Comparison of ENCODE assay signal across 20 cellular contexts in the genomic region with DNA sequence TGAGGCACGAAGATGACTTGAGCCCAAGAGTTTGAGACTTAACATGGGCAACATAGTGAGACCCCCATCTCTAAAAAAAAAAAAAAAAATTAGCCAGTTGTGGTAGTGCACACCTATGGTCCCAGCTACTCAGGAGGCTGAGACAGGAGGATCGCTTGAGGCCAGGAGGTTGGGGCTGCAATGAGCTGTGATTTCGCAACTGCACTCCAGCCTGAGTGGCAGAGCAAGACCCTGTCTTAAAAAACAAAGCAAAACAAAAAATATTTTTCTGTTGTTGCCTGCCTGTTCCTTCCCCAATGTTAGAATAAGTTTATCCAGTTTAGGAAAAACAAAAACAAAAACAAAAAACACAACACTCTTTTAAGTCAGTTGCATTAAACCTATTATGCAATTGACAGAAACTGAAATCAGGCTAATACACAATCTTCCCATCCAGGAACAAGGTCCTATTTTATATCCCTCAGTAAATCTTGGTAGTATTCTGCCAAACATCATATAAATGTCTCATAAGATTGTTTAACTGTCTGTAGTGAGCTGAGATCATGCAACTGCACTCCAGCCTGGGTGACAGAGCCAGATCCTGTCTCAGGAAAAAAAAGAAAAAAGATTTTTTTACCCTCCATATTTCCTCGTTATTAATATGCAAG. TPM values are rescaled to one million over a fixed set of nuclear protein-coding genes. Genes with fewer than 3 reads are reported as not detected.
DNase-seq lines count a peak whose midpoint lies in the region; ATAC-seq, FAIRE-seq and TF ChIP-seq lines count a peak whose summit lies in the region.
"Had no signal": no experiment of that assay in that cellular context is flagged by ENCODE, and none has a peak within 500 bp of the region (broad histone marks: within the 10 kb centered on the region; RNA-seq: fewer than 3 reads in every experiment).

No MANE protein-coding gene starts in this region.

- H3K4ac ChIP-seq in IMR-90 (ENCODE audit: low read depth, low read length) = no peak overlapping the region

- no peak overlapping the region for H3K56ac ChIP-seq in IMR-90 (ENCODE audit: extremely low read depth, insufficient read depth, low read length)

- no peak overlapping the region for H2BK15ac ChIP-seq in IMR-90 (ENCODE audit: low read depth, low read length)

- intact Hi-C loops in IMR-90 (cut with micrococcal nuclease) (no loop called here), K562 (cut with micrococcal nuclease) (no loop called here), left colon (cut with DNase I, micrococcal nuclease) (no loop called here)
- intact Hi-C loops in activated naive CD4-positive, alpha-beta T cell treated with anti-CD3 and anti-CD28 coated beads for 36 hours (cut with micrococcal nuclease) = no loop called here

- H3K18ac ChIP-seq in IMR-90 (ENCODE audit: low read depth, low read length) = no peak overlapping the region

- H2AK9ac ChIP-seq in IMR-90 (replicated peaks; ENCODE audit: low read depth, low read length, poor library complexity) = no peak overlapping the region

- no peak overlapping the region for H4K5ac ChIP-seq in IMR-90 (ENCODE audit: low read depth, low read length)

- H3K4me1 ChIP-seq in IMR-90 (ENCODE audit: control insufficient read depth, insufficient read depth, low read length) (peaks cover under 1% of the 10 kb centered on the region; the same call in 1 of the 2 replicates), K562 (replicated peaks in 1 of 2; ENCODE audit: control insufficient read depth in 2 of 2, insufficient read depth in 2 of 2, low read length in 2 of 2) (peaks cover 4 to 22% of the 10 kb centered on the region in 2 experiments; a peak in 4 of 5 replicates)

- H3K9ac ChIP-seq in IMR-90 (ENCODE audit: low read depth, low read length) (no peak overlapping the region), K562 (ENCODE audit: insufficient read depth in 1 of 2, low read depth in 2 of 2, low read length in 2 of 2) (no peak overlapping the region)

- H2BK20ac ChIP-seq in IMR-90 (ENCODE audit: low read depth, low read length) = no peak overlapping the region

- H3K23ac ChIP-seq in IMR-90 (ENCODE audit: low read depth, low read length) = no peak overlapping the region

- no peak overlapping the region for H3K14ac ChIP-seq in IMR-90 (replicated peaks; ENCODE audit: low read depth, low read length)

- no peak overlapping the region for H3K4me3 Mint-ChIP-seq in activated naive CD4-positive, alpha-beta T cell treated with anti-CD3 and anti-CD28 coated beads for 36 hours
- H3K4me3 Mint-ChIP-seq: H9 had no signal

- H3K27ac Mint-ChIP-seq in activated naive CD4-positive, alpha-beta T cell treated with anti-CD3 and anti-CD28 coated beads for 36 hours = no peak overlapping the region
- H3K27ac Mint-ChIP-seq: H9 had no signal

- TF ChIP-seq POLR2A in IMR-90 (IDR thresholded peaks at IDR 0.05; ENCODE audit: low read depth, low read length) (no peak), K562 (conservative IDR thresholded peaks at IDR 0.05) (no peak)

- H2BK5ac ChIP-seq in IMR-90 (ENCODE audit: low read depth, low read length, poor library complexity, severe bottlenecking) = no peak overlapping the region

- H3K27me3 Mint-ChIP-seq in activated naive CD4-positive, alpha-beta T cell treated with anti-CD3 and anti-CD28 coated beads for 36 hours (ENCODE audit: low read depth) = no peaks in the 10 kb centered on the region

- WGBS in IMR-90 (ENCODE audit: extremely low coverage in 2 of 2, insufficient read length in 1 of 2), 2 experiments = no CpG with 5 or more reads among the region's 4 CpGs
- WGBS in K562 (ENCODE audit: insufficient coverage, low coverage, missing lambda C conversion rate) = 25% methylated on average over 4 of the region's 4 CpGs

- no peaks in the 10 kb centered on the region for H3K79me1 ChIP-seq in IMR-90 (ENCODE audit: low read depth in 1 of 2, low read length in 2 of 2)

- DNase-seq in AG09309 (ENCODE audit: low read depth) (peak; percentile 11), IMR-90 (no peak), K562 (ENCODE audit: extremely low read depth in 1 of 4, low spot score in 3 of 4) (no peak), left colon (no peak), ecto neural progenitor cell (ENCODE audit: low spot score) (no peak), DMS53 treated with DMSO at 0.1 percent for 48 hours (lab: John Stamatoyannopoulos, UW; ENCODE audit: unreplicated experiment) (no peak)
- no peak for DNase-seq in effector CD8-positive, alpha-beta T cell (lab: John Stamatoyannopoulos, UW)
- DNase-seq in activated naive CD4-positive, alpha-beta T cell treated with anti-CD3 and anti-CD28 coated beads for 36 hours = no peak
- DNase-seq: DMS79 treated with DMSO at 0.1 percent for 48 hours, H9, MV-4-11, NCI-H1694 treated with DMSO at 0.1 percent for 48 hours, NCI-H345, NCI-H524 treated with DMSO at 0.1 percent for 48 hours, PC-9, SIG-M5 had no signal

- H3K9me3 ChIP-seq in IMR-90 (ENCODE audit: control insufficient read depth, insufficient read depth, low read length) = no peaks in the 10 kb centered on the region
- H3K9me3 ChIP-seq in K562 (replicated peaks; ENCODE audit: control insufficient read depth, insufficient read depth, low read depth, low read length) = no peaks in the 10 kb centered on the region

- H3K9me3 Mint-ChIP-seq in activated naive CD4-positive, alpha-beta T cell treated with anti-CD3 and anti-CD28 coated beads for 36 hours = no peaks in the 10 kb centered on the region
- H3K9me3 Mint-ChIP-seq: H9 had no signal

- no peak overlapping the region for H4K8ac ChIP-seq in IMR-90 (ENCODE audit: low read depth in 2 of 2, low read length in 2 of 2)

- TF ChIP-seq RAD21 in IMR-90 (IDR thresholded peaks at IDR 0.05; ENCODE audit: low read length) (no peak), K562 (CRISPR knock-in tag; conservative IDR thresholded peaks at IDR 0.05 in 1 of 2, IDR thresholded peaks at IDR 0.05 in 1 of 2) (no peak)

- H3K9me1 ChIP-seq in IMR-90 (ENCODE audit: insufficient read depth, low read length) = no peaks in the 10 kb centered on the region
- H3K9me1 ChIP-seq in K562 (ENCODE audit: control insufficient read depth, insufficient read depth, low read length) = no peaks in the 10 kb centered on the region

- POLR2A ChIA-PET in IMR-90 (lab: Charles Lee; ENCODE audit: unreplicated experiment) (no interaction called here), K562 (lab: Yijun Ruan, JAX) (interaction anchor here (0.6 to 1.6 kb wide), 5 partner anchors 9 to 181 kb away, joined by 3 to 6 read pairs (median 3); no protein-coding TSS in a partner anchor)

- ATAC-seq in IMR-90 (ENCODE audit: low read depth) = no peak
- ATAC-seq in K562 = no peak
- peak; percentile 91 for ATAC-seq in left colon
- ATAC-seq: SK-N-SH treated with all-trans-retinoic acid at 6 μM for 48 hours had no signal

- H3K4me2 ChIP-seq in IMR-90 (ENCODE audit: low read depth, low read length) (no peak overlapping the region), K562 (ENCODE audit: insufficient read depth, low read length) (no peak overlapping the region)
- H3K4me2 ChIP-seq: PC-9 had no signal

- no peaks in the 10 kb centered on the region for H4K20me1 ChIP-seq in IMR-90 (ENCODE audit: insufficient read depth, low read length)
- H4K20me1 ChIP-seq in K562 (replicated peaks; ENCODE audit: control insufficient read depth, insufficient read depth, low read length) = no peaks in the 10 kb centered on the region

- H3K27ac ChIP-seq in IMR-90 (ENCODE audit: insufficient read depth, low read length) (no peak overlapping the region), K562 (ENCODE audit: extremely low read depth, low read depth, low read length) (no peak overlapping the region)
- H3K27ac ChIP-seq: C4-2B, PC-9, RWPE1 had no signal

- no peak overlapping the region for H4K91ac ChIP-seq in IMR-90 (ENCODE audit: insufficient read depth, low read depth, low read length)

- H3K79me2 ChIP-seq in K562 (ENCODE audit: control insufficient read depth, insufficient read depth, low read length) = no peaks in the 10 kb centered on the region

- no peak for TF ChIP-seq CTCF in AG09309 (IDR thresholded peaks at IDR 0.05; ENCODE audit: control insufficient read depth, insufficient read depth, low read depth, low read length, missing control alignments)
- TF ChIP-seq CTCF in IMR-90 (conservative IDR thresholded peaks at IDR 0.05; ENCODE audit: low read depth, low read length) = no peak
- TF ChIP-seq CTCF in K562 (IDR thresholded peaks at IDR 0.05 in 2 of 3, conservative IDR thresholded peaks at IDR 0.05 in 1 of 3; ENCODE audit: insufficient read depth in 2 of 3, low read depth in 1 of 3, low read length in 3 of 3) = no peak

- dilution Hi-C loops in IMR-90 (cut with HindIII; ENCODE audit: low sequenced_read_pairs, unreplicated experiment) = no loop called here

- peaks cover 3% of the 10 kb centered on the region for H3K4me1 Mint-ChIP-seq in activated naive CD4-positive, alpha-beta T cell treated with anti-CD3 and anti-CD28 coated beads for 36 hours (ENCODE audit: low read depth)

- CTCF ChIA-PET in IMR-90 (lab: Yijun Ruan, JAX) (interaction anchor here (0.7 kb wide), 1 partner anchor 8 kb away, joined by 4 read pairs; no protein-coding TSS in a partner anchor), K562 (lab: Yijun Ruan, JAX; ENCODE audit: low intra/inter-chr PET ratio) (no interaction called here)
- CTCF ChIA-PET in activated naive CD4-positive, alpha-beta T cell treated with anti-CD3 and anti-CD28 coated beads for 36 hours (lab: Charles Lee) = interaction anchor here (0.6 to 0.7 kb wide), 3 partner anchors 18 to 91 kb away, joined by 3 to 6 read pairs (median 3); no protein-coding TSS in a partner anchor

- peak; percentile 6 for FAIRE-seq in K562 (lab: Jason Lieb, UNC)
- FAIRE-seq: HTR-8/SVneo had no signal

- H2AFZ ChIP-seq in IMR-90 (replicated peaks; ENCODE audit: low read length, poor library complexity) (no peak overlapping the region), K562 (ENCODE audit: low read depth, low read length) (no peak overlapping the region)
- H2AFZ ChIP-seq: PC-9 had no signal

- no peak overlapping the region for H2AK5ac ChIP-seq in IMR-90 (ENCODE audit: low read depth, low read length)

- no peak for TF ChIP-seq EP300 in K562 (IDR thresholded peaks at IDR 0.05; ENCODE audit: low read length)

- H3K36me3 Mint-ChIP-seq in activated naive CD4-positive, alpha-beta T cell treated with anti-CD3 and anti-CD28 coated beads for 36 hours (ENCODE audit: low read depth) = no peaks in the 10 kb centered on the region

- no TSS peak for BruUV-seq in IMR-90 (replicated peaks; lab: Mats Ljungman, UMichigan)
- no TSS peak for BruUV-seq in K562 (replicated peaks; lab: Mats Ljungman, UMichigan)

- in situ Hi-C loops in IMR-90 (cut with MboI; ENCODE audit: low sequenced_read_pairs) = no loop called here
- in situ Hi-C loops in K562 (cut with MboI) = no loop called here

- no peaks in the 10 kb centered on the region for H3K36me3 ChIP-seq in IMR-90 (ENCODE audit: control insufficient read depth, insufficient read depth, low read length)
- no peaks in the 10 kb centered on the region for H3K36me3 ChIP-seq in K562 (ENCODE audit: control insufficient read depth, insufficient read depth, low read length)

- H3K27me3 ChIP-seq in IMR-90 (ENCODE audit: control insufficient read depth, insufficient read depth, low read length) (no peaks in the 10 kb centered on the region; the same call in none of the 2 replicates), K562 (ENCODE audit: control insufficient read depth in 2 of 2, insufficient read depth in 2 of 2, low read length in 2 of 2) (no peaks in the 10 kb centered on the region)

- H2BK120ac ChIP-seq in IMR-90 (ENCODE audit: low read depth, low read length) = no peak overlapping the region

- H3K4me3 ChIP-seq in AG09309 (ENCODE audit: control insufficient read depth, low read depth, low read length) (no peak overlapping the region), IMR-90 (ENCODE audit: insufficient read depth, low read depth, low read length) (no peak overlapping the region), K562 (no peak overlapping the region)
- H3K4me3 ChIP-seq: PC-9 had no signal

RNA-seq across cellular contexts. Expression of gene PILRA, which starts 5.0 kb away (rescaled TPM):
- total RNA-seq in IMR-90 (2012; rRNA removed) (not detected in 2 replicates), K562 (2014; rRNA removed) (0.23 and 0.41 TPM in 2 replicates), K562 (2014; rRNA removed; fragmentation: Illumina TruSeq; extraction: Trizol) (0.32 and 0.47 TPM in 2 replicates), K562 (2015; rRNA removed; fragmentation: Illumina TruSeq; extraction: Trizol) (0.34 and 0.65 TPM in 2 replicates), K562 (2021) (0.83 and 0.95 TPM in 2 replicates), left colon (1 to 10 TPM; 1.9 to 5.2 TPM)
- polyA plus RNA-seq in IMR-90 (2012; rRNA removed) (0.13 and 0.56 TPM in 2 replicates), K562 (2011; rRNA removed) (1.8 and 3.1 TPM in 2 replicates), K562 (2014; fragmentation: Illumina TruSeq; extraction: Trizol) (0.73 and 0.93 TPM in 2 replicates), K562 (2014; fragmentation: Nextera tagmentation; extraction: Ambion mirVana) (under 1 TPM; 0.13 to 0.21 TPM), K562 (2014; rRNA removed) (0.62 and 1.6 TPM in 2 replicates)
- 0.29 TPM in 1 of 2 replicates, not detected in the other for polyA plus RNA-seq in IMR-90 (2012; cell fraction: cytosol; rRNA removed)
- polyA plus RNA-seq in IMR-90 (2012; cell fraction: nucleus; rRNA removed; ENCODE audit: low replicate concordance) = 3.6 and 4.6 TPM in 2 replicates
- total RNA-seq in K562 (2011; cell fraction: chromatin; rRNA removed; ENCODE audit: low replicate concordance) = 9.0 and 11.0 TPM in 2 replicates
- 5.9 and 6.2 TPM in 2 replicates for total RNA-seq in K562 (2011; cell fraction: nucleolus; rRNA removed)
- 8.1 and 8.8 TPM in 2 replicates for total RNA-seq in K562 (2011; cell fraction: nucleoplasm; rRNA removed)
- polyA plus RNA-seq in K562 (2011; cell fraction: cytosol; rRNA removed) = 1.8 and 3.1 TPM in 2 replicates
- polyA plus RNA-seq in K562 (2011; cell fraction: nucleus; rRNA removed) = 12.1 and 14.8 TPM in 2 replicates
- 0.79 and 2.9 TPM in 2 replicates for polyA plus RNA-seq in K562 (2012)
- polyA minus RNA-seq in K562 (2011; rRNA and poly(A)+ RNA removed) = 0.30 TPM in 1 of 2 replicates, not detected in the other
- polyA minus RNA-seq in K562 (2011; cell fraction: cytosol; rRNA and poly(A)+ RNA removed) = not detected in 2 replicates
- 1.1 and 1.6 TPM in 2 replicates for polyA minus RNA-seq in K562 (2011; cell fraction: nucleus; rRNA and poly(A)+ RNA removed)
- total RNA-seq in activated naive CD4-positive, alpha-beta T cell treated with anti-CD3 and anti-CD28 coated beads for 36 hours = under 1 TPM; 0.27 to 0.29 TPM

RNA-seq across cellular contexts. Expression of gene PILRB, which starts 20.3 kb away (rescaled TPM):
- 3.3 and 3.4 TPM in 2 replicates for total RNA-seq in IMR-90 (2012; rRNA removed)
- 22.1 and 22.2 TPM in 2 replicates for polyA plus RNA-seq in IMR-90 (2012; rRNA removed)
- 7.7 TPM in 2 replicates for polyA plus RNA-seq in IMR-90 (2012; cell fraction: cytosol; rRNA removed)
- polyA plus RNA-seq in IMR-90 (2012; cell fraction: nucleus; rRNA removed; ENCODE audit: low replicate concordance) = 142 and 264 TPM in 2 replicates
- 248 and 523 TPM in 2 replicates for total RNA-seq in K562 (2011; cell fraction: chromatin; rRNA removed; ENCODE audit: low replicate concordance)
- 303 and 304 TPM in 2 replicates for total RNA-seq in K562 (2011; cell fraction: nucleolus; rRNA removed)
- 245 and 257 TPM in 2 replicates for total RNA-seq in K562 (2011; cell fraction: nucleoplasm; rRNA removed)
- 37.0 and 37.7 TPM in 2 replicates for total RNA-seq in K562 (2014; rRNA removed)
- total RNA-seq in K562 (2014; rRNA removed; fragmentation: Illumina TruSeq; extraction: Trizol) = 14.4 and 25.4 TPM in 2 replicates
- total RNA-seq in K562 (2015; rRNA removed; fragmentation: Illumina TruSeq; extraction: Trizol) = 30.7 and 32.3 TPM in 2 replicates
- 39.0 and 45.3 TPM in 2 replicates for total RNA-seq in K562 (2021)
- 39.2 and 56.1 TPM in 2 replicates for polyA plus RNA-seq in K562 (2011; rRNA removed)
- polyA plus RNA-seq in K562 (2011; cell fraction: cytosol; rRNA removed) = 30.7 and 45.8 TPM in 2 replicates
- 448 and 634 TPM in 2 replicates for polyA plus RNA-seq in K562 (2011; cell fraction: nucleus; rRNA removed)
- polyA plus RNA-seq in K562 (2012) = 39.7 and 51.9 TPM in 2 replicates
- 49.9 and 56.7 TPM in 2 replicates for polyA plus RNA-seq in K562 (2014; fragmentation: Illumina TruSeq; extraction: Trizol)
- 1 to 10 TPM; 6.2 to 7.1 TPM for polyA plus RNA-seq in K562 (2014; fragmentation: Nextera tagmentation; extraction: Ambion mirVana)
- 94.6 and 99.3 TPM in 2 replicates for polyA plus RNA-seq in K562 (2014; rRNA removed)
- polyA minus RNA-seq in K562 (2011; rRNA and poly(A)+ RNA removed) = 8.3 and 12.6 TPM in 2 replicates
- 2.9 and 8.4 TPM in 2 replicates for polyA minus RNA-seq in K562 (2011; cell fraction: cytosol; rRNA and poly(A)+ RNA removed)
- 43.1 and 49.8 TPM in 2 replicates for polyA minus RNA-seq in K562 (2011; cell fraction: nucleus; rRNA and poly(A)+ RNA removed)
- 10 to 100 TPM; 36.1 to 45.0 TPM for total RNA-seq in left colon
- 10 to 100 TPM; 30.5 to 31.4 TPM for total RNA-seq in activated naive CD4-positive, alpha-beta T cell treated with anti-CD3 and anti-CD28 coated beads for 36 hours

RNA-seq across cellular contexts. Expression of gene ZCWPW1, which starts 50.3 kb away (rescaled TPM):
- total RNA-seq in IMR-90 (2012; rRNA removed) (0.56 and 0.72 TPM in 2 replicates), K562 (2014; rRNA removed) (1.3 and 1.7 TPM in 2 replicates), K562 (2014; rRNA removed; fragmentation: Illumina TruSeq; extraction: Trizol) (0.84 and 1.8 TPM in 2 replicates), K562 (2015; rRNA removed; fragmentation: Illumina TruSeq; extraction: Trizol) (1.2 and 1.7 TPM in 2 replicates), K562 (2021) (0.86 and 0.94 TPM in 2 replicates), left colon (1 to 10 TPM; 1.2 to 1.6 TPM)
- polyA plus RNA-seq in IMR-90 (2012; rRNA removed) (0.76 and 1.3 TPM in 2 replicates), K562 (2011; rRNA removed) (1.5 and 1.7 TPM in 2 replicates), K562 (2014; fragmentation: Illumina TruSeq; extraction: Trizol) (0.79 and 1.4 TPM in 2 replicates), K562 (2014; fragmentation: Nextera tagmentation; extraction: Ambion mirVana) (under 1 TPM; 0.18 to 0.41 TPM), K562 (2014; rRNA removed) (0.61 and 1.6 TPM in 2 replicates)
- 0.37 and 0.51 TPM in 2 replicates for polyA plus RNA-seq in IMR-90 (2012; cell fraction: cytosol; rRNA removed)
- 1.3 and 2.5 TPM in 2 replicates for polyA plus RNA-seq in IMR-90 (2012; cell fraction: nucleus; rRNA removed; ENCODE audit: low replicate concordance)
- 2.4 and 3.7 TPM in 2 replicates for total RNA-seq in K562 (2011; cell fraction: chromatin; rRNA removed; ENCODE audit: low replicate concordance)
- total RNA-seq in K562 (2011; cell fraction: nucleolus; rRNA removed) = 2.0 and 2.6 TPM in 2 replicates
- total RNA-seq in K562 (2011; cell fraction: nucleoplasm; rRNA removed) = 1.8 and 3.5 TPM in 2 replicates
- 0.67 and 0.81 TPM in 2 replicates for polyA plus RNA-seq in K562 (2011; cell fraction: cytosol; rRNA removed)
- polyA plus RNA-seq in K562 (2011; cell fraction: nucleus; rRNA removed) = 3.7 and 4.2 TPM in 2 replicates
- polyA plus RNA-seq in K562 (2012) = 2.2 and 3.0 TPM in 2 replicates
- polyA minus RNA-seq in K562 (2011; rRNA and poly(A)+ RNA removed) = 0.84 and 0.91 TPM in 2 replicates
- 0.86 and 1.5 TPM in 2 replicates for polyA minus RNA-seq in K562 (2011; cell fraction: cytosol; rRNA and poly(A)+ RNA removed)
- 1.2 and 1.6 TPM in 2 replicates for polyA minus RNA-seq in K562 (2011; cell fraction: nucleus; rRNA and poly(A)+ RNA removed)
- total RNA-seq in activated naive CD4-positive, alpha-beta T cell treated with anti-CD3 and anti-CD28 coated beads for 36 hours = 1 to 10 TPM; 3.5 to 5.2 TPM

RNA-seq across cellular contexts. Expression of gene MEPCE, which starts 51.4 kb away (rescaled TPM):
- total RNA-seq in IMR-90 (2012; rRNA removed) (20.3 and 22.9 TPM in 2 replicates), K562 (2014; rRNA removed) (50.6 and 65.4 TPM in 2 replicates), K562 (2014; rRNA removed; fragmentation: Illumina TruSeq; extraction: Trizol) (24.9 and 29.5 TPM in 2 replicates), K562 (2015; rRNA removed; fragmentation: Illumina TruSeq; extraction: Trizol) (60.3 and 60.4 TPM in 2 replicates), K562 (2021) (72.8 and 76.3 TPM in 2 replicates), left colon (10 to 100 TPM; 27.4 to 30.2 TPM)
- polyA plus RNA-seq in IMR-90 (2012; rRNA removed) (17.6 and 18.2 TPM in 2 replicates), K562 (2011; rRNA removed) (16.1 and 16.7 TPM in 2 replicates), K562 (2014; fragmentation: Illumina TruSeq; extraction: Trizol) (66.5 and 77.3 TPM in 2 replicates), K562 (2014; fragmentation: Nextera tagmentation; extraction: Ambion mirVana) (10 to 100 TPM; 10.9 to 13.7 TPM), K562 (2014; rRNA removed) (42.7 and 44.1 TPM in 2 replicates)
- polyA plus RNA-seq in IMR-90 (2012; cell fraction: cytosol; rRNA removed) = 13.7 and 14.6 TPM in 2 replicates
- polyA plus RNA-seq in IMR-90 (2012; cell fraction: nucleus; rRNA removed; ENCODE audit: low replicate concordance) = 23.5 and 26.5 TPM in 2 replicates
- 33.3 and 101 TPM in 2 replicates for total RNA-seq in K562 (2011; cell fraction: chromatin; rRNA removed; ENCODE audit: low replicate concordance)
- total RNA-seq in K562 (2011; cell fraction: nucleolus; rRNA removed) = 57.9 and 76.5 TPM in 2 replicates
- 40.2 and 43.9 TPM in 2 replicates for total RNA-seq in K562 (2011; cell fraction: nucleoplasm; rRNA removed)
- 13.0 and 28.0 TPM in 2 replicates for polyA plus RNA-seq in K562 (2011; cell fraction: cytosol; rRNA removed)
- polyA plus RNA-seq in K562 (2011; cell fraction: nucleus; rRNA removed) = 23.6 and 47.0 TPM in 2 replicates
- 54.7 and 58.7 TPM in 2 replicates for polyA plus RNA-seq in K562 (2012)
- 20.0 and 29.4 TPM in 2 replicates for polyA minus RNA-seq in K562 (2011; rRNA and poly(A)+ RNA removed)
- polyA minus RNA-seq in K562 (2011; cell fraction: cytosol; rRNA and poly(A)+ RNA removed) = 18.7 and 24.0 TPM in 2 replicates
- polyA minus RNA-seq in K562 (2011; cell fraction: nucleus; rRNA and poly(A)+ RNA removed) = 27.9 and 29.5 TPM in 2 replicates
- 10 to 100 TPM; 39.3 to 39.7 TPM for total RNA-seq in activated naive CD4-positive, alpha-beta T cell treated with anti-CD3 and anti-CD28 coated beads for 36 hours

RNA-seq across cellular contexts. Expression of gene PPP1R35, which starts 58.1 kb away (rescaled TPM):
- total RNA-seq in IMR-90 (2012; rRNA removed) = 5.6 and 7.8 TPM in 2 replicates
- 25.5 and 36.7 TPM in 2 replicates for polyA plus RNA-seq in IMR-90 (2012; rRNA removed)
- 19.4 and 32.1 TPM in 2 replicates for polyA plus RNA-seq in IMR-90 (2012; cell fraction: cytosol; rRNA removed)
- 103 and 138 TPM in 2 replicates for polyA plus RNA-seq in IMR-90 (2012; cell fraction: nucleus; rRNA removed; ENCODE audit: low replicate concordance)
- 18.9 and 64.5 TPM in 2 replicates for total RNA-seq in K562 (2011; cell fraction: chromatin; rRNA removed; ENCODE audit: low replicate concordance)
- total RNA-seq in K562 (2011; cell fraction: nucleolus; rRNA removed) = 109 and 128 TPM in 2 replicates
- total RNA-seq in K562 (2011; cell fraction: nucleoplasm; rRNA removed) = 45.6 and 53.0 TPM in 2 replicates
- 127 and 152 TPM in 2 replicates for total RNA-seq in K562 (2014; rRNA removed)
- 18.9 and 25.9 TPM in 2 replicates for total RNA-seq in K562 (2014; rRNA removed; fragmentation: Illumina TruSeq; extraction: Trizol)
- total RNA-seq in K562 (2015; rRNA removed; fragmentation: Illumina TruSeq; extraction: Trizol) = 44.9 and 47.9 TPM in 2 replicates
- total RNA-seq in K562 (2021) = 124 and 135 TPM in 2 replicates
- polyA plus RNA-seq in K562 (2011; rRNA removed) = 28.2 and 31.7 TPM in 2 replicates
- polyA plus RNA-seq in K562 (2011; cell fraction: cytosol; rRNA removed) = 38.6 and 141 TPM in 2 replicates
- 136 and 297 TPM in 2 replicates for polyA plus RNA-seq in K562 (2011; cell fraction: nucleus; rRNA removed)
- polyA plus RNA-seq in K562 (2012) = 70.7 and 78.6 TPM in 2 replicates
- 19.4 and 33.7 TPM in 2 replicates for polyA plus RNA-seq in K562 (2014; fragmentation: Illumina TruSeq; extraction: Trizol)
- 1 to 10 TPM; 2.9 to 5.9 TPM for polyA plus RNA-seq in K562 (2014; fragmentation: Nextera tagmentation; extraction: Ambion mirVana)
- polyA plus RNA-seq in K562 (2014; rRNA removed) = 153 and 185 TPM in 2 replicates
- polyA minus RNA-seq in K562 (2011; rRNA and poly(A)+ RNA removed) = 2.2 and 5.8 TPM in 2 replicates
- polyA minus RNA-seq in K562 (2011; cell fraction: cytosol; rRNA and poly(A)+ RNA removed) = 13.8 and 18.6 TPM in 2 replicates
- polyA minus RNA-seq in K562 (2011; cell fraction: nucleus; rRNA and poly(A)+ RNA removed) = 16.7 and 26.0 TPM in 2 replicates
- total RNA-seq in left colon = 10 to 100 TPM; 32.6 to 35.3 TPM
- total RNA-seq in activated naive CD4-positive, alpha-beta T cell treated with anti-CD3 and anti-CD28 coated beads for 36 hours = 10 to 100 TPM; 45.3 to 53.6 TPM
